ENCODE assay signal across 22 cellular contexts in the genomic region with DNA sequence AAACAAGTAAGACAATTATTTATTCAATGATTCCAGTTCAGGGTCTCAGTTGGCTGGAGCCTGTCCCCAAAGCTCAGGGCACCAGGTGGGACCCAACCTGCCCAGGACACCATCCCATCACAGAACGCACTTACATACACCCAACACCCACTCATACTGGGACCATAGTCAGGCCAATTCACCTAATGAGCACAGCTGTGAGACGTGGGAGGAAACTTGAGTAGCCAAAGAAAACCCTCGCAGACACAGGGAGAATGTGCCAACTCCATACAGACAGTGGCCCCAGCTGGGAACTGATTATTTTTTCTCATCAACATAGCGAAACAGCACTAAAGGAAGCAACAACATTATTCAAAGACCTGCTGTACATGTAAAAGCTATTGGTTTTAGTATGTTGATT. TPM values are rescaled to one million over a fixed set of nuclear protein-coding genes. Genes with fewer than 3 reads are reported as not detected.
DNase-seq lines count a peak whose midpoint lies in the region; ATAC-seq, FAIRE-seq and TF ChIP-seq lines count a peak whose summit lies in the region.
"Had no signal": no experiment of that assay in that cellular context is flagged by ENCODE, and none has a peak within 500 bp of the region (broad histone marks: within the 10 kb centered on the region; RNA-seq: fewer than 3 reads in every experiment).

No MANE protein-coding gene starts in this region.

- no peak overlapping the region for H3K4ac ChIP-seq in H1 (replicated peaks; ENCODE audit: insufficient read length, low read depth, low read length)

- intact Hi-C loops in Right ventricle myocardium inferior (cut with DNase I) = no loop called here
- intact Hi-C loops in esophagus squamous epithelium (cut with DNase I) = no loop called here

- H3K14ac ChIP-seq in H1 (ENCODE audit: insufficient read length) = no peak overlapping the region

- H2BK20ac ChIP-seq in H1 (ENCODE audit: low read length) = no peak overlapping the region

- no peak overlapping the region for H3K23ac ChIP-seq in H1 (ENCODE audit: insufficient read length)

- no peak overlapping the region for H2AK5ac ChIP-seq in H1 (ENCODE audit: low read depth, low read length)

- no peak overlapping the region for H4K91ac ChIP-seq in H1 (replicated peaks; ENCODE audit: insufficient read length, low read length)

- no peak for ATAC-seq in Right ventricle myocardium inferior
- no peak for ATAC-seq in stimulated activated effector memory CD8-positive, alpha-beta T cell treated with anti-CD3 and anti-CD28 coated beads, Interleukin-12 subunit alpha, Interleukin-12 subunit beta, amount 100 ng/mL, for 72 hours
- ATAC-seq: GM12878, HepG2 had no signal

- H3K4me3 ChIP-seq in right atrium auricular region (no peak overlapping the region), H1 (ENCODE audit: extremely low read depth in 1 of 4, insufficient read depth in 2 of 4, low read depth in 3 of 4, low read length in 4 of 4) (no peak overlapping the region), esophagus squamous epithelium (no peak overlapping the region)
- H3K4me3 ChIP-seq: GM12878, HAP-1 had no signal

- no peak overlapping the region for H3K4me2 ChIP-seq in H1 (ENCODE audit: insufficient read depth in 1 of 2, low read depth in 2 of 2, low read length in 2 of 2)

- H3K27me3 ChIP-seq in right atrium auricular region = no peaks in the 10 kb centered on the region
- H3K27me3 ChIP-seq in H1 (replicated peaks in 1 of 4; ENCODE audit: control insufficient read depth in 3 of 4, extremely low read depth in 1 of 4, insufficient read depth in 3 of 4, low read length in 3 of 4) = no peaks in the 10 kb centered on the region
- H3K27me3 ChIP-seq in esophagus squamous epithelium = no peaks in the 10 kb centered on the region

- H3K4me3 Mint-ChIP-seq in stimulated activated effector memory CD8-positive, alpha-beta T cell treated with anti-CD3 and anti-CD28 coated beads, Interleukin-12 subunit alpha, Interleukin-12 subunit beta, amount 100 ng/mL, for 72 hours = no peak overlapping the region
- H3K4me3 Mint-ChIP-seq: CD4-positive, alpha-beta T cell; IgD-negative memory B cell had no signal

- H4K8ac ChIP-seq in H1 (ENCODE audit: extremely low read depth, insufficient read depth, low read length) = no peak overlapping the region

- CTCF ChIA-PET in H1 (lab: Charles Lee; ENCODE audit: partially characterized antibody) = no interaction called here

- no peaks in the 10 kb centered on the region for H3K36me3 Mint-ChIP-seq in stimulated activated effector memory CD8-positive, alpha-beta T cell treated with anti-CD3 and anti-CD28 coated beads, Interleukin-12 subunit alpha, Interleukin-12 subunit beta, amount 100 ng/mL, for 72 hours
- H3K36me3 Mint-ChIP-seq: IgD-negative memory B cell had no signal

- TF ChIP-seq EP300 in H1 (IDR thresholded peaks at IDR 0.05; ENCODE audit: borderline replicate concordance in 1 of 2, low read depth in 2 of 2, low read length in 2 of 2) = no peak

- POLR2A ChIA-PET in H1 (lab: Charles Lee; ENCODE audit: partially characterized antibody) = no interaction called here

- peak overlapping the region; percentile 91; the same call in 1 of the 2 replicates for H2AFZ ChIP-seq in H1 (ENCODE audit: low read length)

- H4K5ac ChIP-seq in H1 (ENCODE audit: insufficient read length, low read depth, low read length) = no peak overlapping the region

- H3K79me2 ChIP-seq in H1 (ENCODE audit: control insufficient read depth in 1 of 2, insufficient read depth in 2 of 2, low read length in 2 of 2) = no peaks in the 10 kb centered on the region

- H3K23me2 ChIP-seq in H1 (ENCODE audit: low read depth, low read length) = no peaks in the 10 kb centered on the region

- TF ChIP-seq CTCF in right atrium auricular region (IDR thresholded peaks at IDR 0.05) (no peak), H1 (IDR thresholded peaks at IDR 0.05; ENCODE audit: control extremely low read depth in 1 of 3, insufficient read depth in 1 of 3, low read depth in 1 of 3, low read length in 3 of 3) (no peak), esophagus squamous epithelium (IDR thresholded peaks at IDR 0.05) (no peak)

- H3K27ac Mint-ChIP-seq in stimulated activated effector memory CD8-positive, alpha-beta T cell treated with anti-CD3 and anti-CD28 coated beads, Interleukin-12 subunit alpha, Interleukin-12 subunit beta, amount 100 ng/mL, for 72 hours = no peak overlapping the region
- H3K27ac Mint-ChIP-seq: CD4-positive, alpha-beta T cell; IgD-negative memory B cell had no signal

- no peaks in the 10 kb centered on the region for H3K4me1 ChIP-seq in right atrium auricular region
- no peaks in the 10 kb centered on the region for H3K4me1 ChIP-seq in H1 (replicated peaks in 1 of 4; ENCODE audit: control insufficient read depth in 3 of 4, insufficient read depth in 4 of 4, low read length in 3 of 4)
- no peaks in the 10 kb centered on the region for H3K4me1 ChIP-seq in esophagus squamous epithelium
- H3K4me1 ChIP-seq: Caco-2, HAP-1 had no signal

- H3K18ac ChIP-seq in H1 (ENCODE audit: extremely low read depth, low read length) = no peak overlapping the region

- TF ChIP-seq POLR2A in H1 (IDR thresholded peaks at IDR 0.05; ENCODE audit: control extremely low read depth in 1 of 2, low read depth in 2 of 2, low read length in 2 of 2) (no peak), esophagus squamous epithelium (IDR thresholded peaks at IDR 0.05) (no peak)

- peaks cover 9% of the 10 kb centered on the region for H3K9me3 Mint-ChIP-seq in stimulated activated effector memory CD8-positive, alpha-beta T cell treated with anti-CD3 and anti-CD28 coated beads, Interleukin-12 subunit alpha, Interleukin-12 subunit beta, amount 100 ng/mL, for 72 hours

- H3K56ac ChIP-seq in H1 (replicated peaks; ENCODE audit: insufficient read length, low read depth, low read length) = no peak overlapping the region

- H2BK120ac ChIP-seq in H1 (replicated peaks; ENCODE audit: low read depth, low read length) = no peak overlapping the region

- no peaks in the 10 kb centered on the region for H3K4me1 Mint-ChIP-seq in stimulated activated effector memory CD8-positive, alpha-beta T cell treated with anti-CD3 and anti-CD28 coated beads, Interleukin-12 subunit alpha, Interleukin-12 subunit beta, amount 100 ng/mL, for 72 hours
- H3K4me1 Mint-ChIP-seq: IgD-negative memory B cell had no signal

- H3K27ac ChIP-seq in right atrium auricular region = no peak overlapping the region
- H3K27ac ChIP-seq in H1 (ENCODE audit: low read depth, low read length) = no peak overlapping the region
- H3K27ac ChIP-seq in esophagus squamous epithelium = no peak overlapping the region
- H3K27ac ChIP-seq in caudate nucleus (ENCODE audit: low read depth, low read length) = no peak overlapping the region
- H3K27ac ChIP-seq: C4-2B had no signal

- H2BK5ac ChIP-seq in H1 (ENCODE audit: low read depth, low read length) = no peak overlapping the region

- no peaks in the 10 kb centered on the region for H3K79me1 ChIP-seq in H1 (ENCODE audit: low read depth, low read length)

- DNase-seq in Right ventricle myocardium inferior (ENCODE audit: missing footprints) = peak; percentile 7
- no peak for DNase-seq in right atrium auricular region (ENCODE audit: low spot score)
- DNase-seq in HTR-8/SVneo (ENCODE audit: insufficient read length, low spot score) = no peak
- no peak for DNase-seq in H1 (ENCODE audit: low read depth in 1 of 2, low spot score in 2 of 2)
- no peak for DNase-seq in urothelium cell line (ENCODE audit: low spot score)
- no peak for DNase-seq in stimulated activated effector memory CD8-positive, alpha-beta T cell treated with anti-CD3 and anti-CD28 coated beads, Interleukin-12 subunit alpha, Interleukin-12 subunit beta, amount 100 ng/mL, for 72 hours (ENCODE audit: low spot score in 2 of 2)
- DNase-seq in esophagus squamous epithelium (lab: John Stamatoyannopoulos, UW) = no peak
- no peak for DNase-seq in caudate nucleus (lab: John Stamatoyannopoulos, UW)
- DNase-seq: ACHN; Caco-2; CD4-positive, alpha-beta T cell; DMS79 treated with DMSO at 0.1 percent for 48 hours; EL; KBM-7 had no signal

- peak; percentile 68 for FAIRE-seq in HTR-8/SVneo (lab: Jason Lieb, UNC)
- no peak for FAIRE-seq in H1 (lab: Jason Lieb, UNC)
- peak; percentile 74 for FAIRE-seq in urothelium cell line (lab: Jason Lieb, UNC)
- FAIRE-seq: D721Med, GM12878, HepG2 had no signal

- no peak for TF ChIP-seq RAD21 in H1 (IDR thresholded peaks at IDR 0.05 in 1 of 2, conservative IDR thresholded peaks at IDR 0.05 in 1 of 2; ENCODE audit: low read depth in 2 of 2, low read length in 2 of 2)

- H4K20me1 ChIP-seq in H1 (replicated peaks in 1 of 2; ENCODE audit: control insufficient read depth in 1 of 2, insufficient read depth in 2 of 2, low read length in 2 of 2) = no peaks in the 10 kb centered on the region

- 85% methylated on average over 4 of the region's 4 CpGs; no CpG with 5 or more reads in 1 of the 2 experiments for WGBS in H1 (ENCODE audit: extremely low coverage in 1 of 2, insufficient coverage in 1 of 2, insufficient read length in 1 of 2, insufficient replicate concordance in 2 of 2, low coverage in 1 of 2, low lambda C conversion rate in 2 of 2, missing lambda C conversion rate in 1 of 2), 2 experiments
- WGBS in esophagus squamous epithelium, 2 donors = 63 to 69% methylated on average over 4 of the region's 4 CpGs

- H3K9ac ChIP-seq in H1 (replicated peaks in 1 of 4; ENCODE audit: extremely low read depth in 1 of 4, low read depth in 3 of 4, low read length in 3 of 4) = no peak overlapping the region

- no peaks in the 10 kb centered on the region for H3K36me3 ChIP-seq in right atrium auricular region
- H3K36me3 ChIP-seq in H1 (ENCODE audit: control insufficient read depth in 2 of 4, insufficient read depth in 4 of 4, low read length in 3 of 4) = no peaks in the 10 kb centered on the region
- no peaks in the 10 kb centered on the region for H3K36me3 ChIP-seq in esophagus squamous epithelium
- H3K36me3 ChIP-seq: HAP-1 had no signal

- H3K9me3 ChIP-seq in right atrium auricular region (no peaks in the 10 kb centered on the region), H1 (ENCODE audit: insufficient read depth in 2 of 2, low read depth in 1 of 2, low read length in 1 of 2) (no peaks in the 10 kb centered on the region), esophagus squamous epithelium (no peaks in the 10 kb centered on the region)
- H3K9me3 ChIP-seq: Caco-2, HAP-1 had no signal

- no peak overlapping the region for H2BK15ac ChIP-seq in H1 (ENCODE audit: low read length)

- no peak overlapping the region for H2BK12ac ChIP-seq in H1 (ENCODE audit: low read depth, low read length)

RNA-seq across cellular contexts. Expression of a gene that starts 58.6 kb away (rescaled TPM):
- total RNA-seq in Right ventricle myocardium inferior = 3.0 TPM
- total RNA-seq in right atrium auricular region = 10 to 100 TPM; 11.6 to 16.9 TPM
- total RNA-seq in H1 (2021; fragmentation: NEBNext Ultra II Directional; extraction: Animal tissue kit (Norgen Biotek cat#: 25700)) = 13.0 and 15.0 TPM in 2 replicates
- polyA plus RNA-seq in H1 (2011; rRNA removed) = 7.8 and 8.9 TPM in 2 replicates
- 8.8 TPM for polyA plus RNA-seq in H1 (2011; cell fraction: cytosol; rRNA removed)
- polyA plus RNA-seq in H1 (2011; cell fraction: nucleus; rRNA removed) = 4.4 TPM
- 12.6 to 14.3 TPM (median 13.6 TPM) in 4 replicates for polyA plus RNA-seq in H1 (2012, experiment 1 of 2)
- polyA plus RNA-seq in H1 (2012, experiment 2 of 2) = 17.2 TPM
- 7.5 TPM for polyA plus RNA-seq in H1 (2013, experiment 1 of 2)
- 7.0 TPM for polyA plus RNA-seq in H1 (2013, experiment 2 of 2)
- polyA minus RNA-seq in H1 (2011; rRNA and poly(A)+ RNA removed) = 9.9 and 10.8 TPM in 2 replicates
- polyA minus RNA-seq in H1 (2011; cell fraction: cytosol; rRNA and poly(A)+ RNA removed) = 3.8 TPM
- polyA minus RNA-seq in H1 (2011; cell fraction: nucleus; rRNA and poly(A)+ RNA removed) = 6.2 TPM
- 1 to 10 TPM in 1 of 4 donors, under 1 TPM in 1, not detected in 2; 0.38 to 1.3 TPM for total RNA-seq in esophagus squamous epithelium
- total RNA-seq: A172; Caco-2; CD4-positive, alpha-beta T cell; G401; GM12878; HepG2 had no signal
- polyA plus RNA-seq: HepG2, IgD-negative memory B cell had no signal
